ENCODE assay signal across 14 cellular contexts in genomic region chr9:33307067-33307466, GRCh38. TPM values are rescaled to one million over a fixed set of nuclear protein-coding genes. Genes with fewer than 3 reads are reported as not detected.
DNase-seq lines count a peak whose midpoint lies in the region; ATAC-seq and TF ChIP-seq lines count a peak whose summit lies in the region.
"Had no signal": no experiment of that assay in that cellular context is flagged by ENCODE, and none has a peak within 500 bp of the region (broad histone marks: within the 10 kb centered on the region; RNA-seq: fewer than 3 reads in every experiment).

No MANE protein-coding gene starts in this region.

- peak overlapping the region; percentile 43 for H3K4me3 Mint-ChIP-seq in activated naive CD4-positive, alpha-beta T cell treated with anti-CD3 and anti-CD28 coated beads for 36 hours
- H3K4me3 Mint-ChIP-seq in activated naive CD8-positive, alpha-beta T cell treated with anti-CD3 and anti-CD28 coated beads for 36 hours, result no peak overlapping the region

- CTCF ChIA-PET in activated naive CD4-positive, alpha-beta T cell treated with anti-CD3 and anti-CD28 coated beads for 36 hours (lab: Charles Lee), result interaction anchor here (1.0 kb wide), 1 partner anchor 11 kb away, joined by 5 read pairs; no protein-coding TSS in a partner anchor

- H3K36me3 Mint-ChIP-seq in activated naive CD4-positive, alpha-beta T cell treated with anti-CD3 and anti-CD28 coated beads for 36 hours (ENCODE audit: low read depth), result peaks cover 36% of the 10 kb centered on the region
- peaks cover 18 to 26% of the 10 kb centered on the region in 2 donors for H3K36me3 Mint-ChIP-seq in activated naive CD4-positive, alpha-beta T cell treated with anti-CD3 and anti-CD28 coated beads, Interleukin-2, amount 50 U/mL, for 72 hours
- H3K36me3 Mint-ChIP-seq in activated naive CD8-positive, alpha-beta T cell treated with anti-CD3 and anti-CD28 coated beads for 36 hours, result peaks cover 22% of the 10 kb centered on the region

- H3K4me3 ChIP-seq in smooth muscle cell, result no peak overlapping the region

- intact Hi-C loops in activated naive CD4-positive, alpha-beta T cell treated with anti-CD3 and anti-CD28 coated beads for 36 hours (cut with micrococcal nuclease), result loop anchor here (5.0 kb wide), 2 partner anchors 140 to 230 kb away; partner anchors contain the start of genes B4GALT1 and SMU1

- peaks cover 42% of the 10 kb centered on the region for H3K36me3 ChIP-seq in smooth muscle cell (ENCODE audit: low read depth)

- no peaks in the 10 kb centered on the region for H3K27me3 ChIP-seq in smooth muscle cell (ENCODE audit: low read depth)

- H2AFZ ChIP-seq in smooth muscle cell (ENCODE audit: low read depth), result no peak overlapping the region

- H3K79me2 ChIP-seq in smooth muscle cell (ENCODE audit: low read depth), result peaks cover 9% of the 10 kb centered on the region

- no peak for ATAC-seq in activated naive CD4-positive, alpha-beta T cell treated with anti-CD3 and anti-CD28 coated beads, Interleukin-2, amount 50 U/mL, for 72 hours

- no peaks in the 10 kb centered on the region for H3K4me1 ChIP-seq in smooth muscle cell (ENCODE audit: low read depth)

- no peak overlapping the region for H3K4me2 ChIP-seq in smooth muscle cell

- peaks cover 8% of the 10 kb centered on the region for H4K20me1 ChIP-seq in smooth muscle cell (ENCODE audit: low read depth)

- H3K9me3 ChIP-seq in smooth muscle cell (replicated peaks; ENCODE audit: low read depth), result no peaks in the 10 kb centered on the region

- WGBS in smooth muscle cell (ENCODE audit: low lambda C conversion rate), result 78% methylated on average over 1 of the region's 1 CpG

- peak overlapping the region; percentile 56 for H3K27ac ChIP-seq in smooth muscle cell (ENCODE audit: low read depth)

- DNase-seq in activated naive CD4-positive, alpha-beta T cell treated with anti-CD3 and anti-CD28 coated beads for 36 hours, result no peak
- DNase-seq in activated naive CD4-positive, alpha-beta T cell treated with anti-CD3 and anti-CD28 coated beads, Interleukin-2, amount 50 U/mL, for 72 hours (ENCODE audit: low spot score in 2 of 2), result no peak
- DNase-seq in activated naive CD8-positive, alpha-beta T cell treated with anti-CD3 and anti-CD28 coated beads for 36 hours, result no peak
- peak; percentile 31 for DNase-seq in glomerular visceral epithelial cell (ENCODE audit: extremely low spot score)
- no peak for DNase-seq in smooth muscle cell (lab: John Stamatoyannopoulos, UW; ENCODE audit: unreplicated experiment)
- DNase-seq in mesenteric fat pad (ENCODE audit: low spot score), result no peak
- DNase-seq in NCI-H2029 (lab: John Stamatoyannopoulos, UW), result no peak
- DNase-seq: C1 segment of cervical spinal cord, DMS79, KG1, NCI-H1694 treated with DMSO at 0.1 percent for 48 hours, NCI-H2227 treated with DMSO at 0.1 percent for 48 hours, NCI-H524, SHP77 had no signal

- H3K27me3 Mint-ChIP-seq in activated naive CD4-positive, alpha-beta T cell treated with anti-CD3 and anti-CD28 coated beads for 36 hours (ENCODE audit: low read depth), result no peaks in the 10 kb centered on the region
- H3K27me3 Mint-ChIP-seq in activated naive CD8-positive, alpha-beta T cell treated with anti-CD3 and anti-CD28 coated beads for 36 hours, result no peaks in the 10 kb centered on the region

- H3K9ac ChIP-seq in smooth muscle cell (ENCODE audit: low read depth), result no peak overlapping the region

- TF ChIP-seq CTCF in smooth muscle cell (IDR thresholded peaks at IDR 0.05; ENCODE audit: borderline replicate concordance, insufficient read depth, poor library complexity, severe bottlenecking), result no peak

- peaks cover 10% of the 10 kb centered on the region for H3K4me1 Mint-ChIP-seq in activated naive CD4-positive, alpha-beta T cell treated with anti-CD3 and anti-CD28 coated beads for 36 hours (ENCODE audit: low read depth)
- H3K4me1 Mint-ChIP-seq in activated naive CD8-positive, alpha-beta T cell treated with anti-CD3 and anti-CD28 coated beads for 36 hours, result peaks cover 7% of the 10 kb centered on the region

- no peaks in the 10 kb centered on the region for H3F3A ChIP-seq in smooth muscle cell (ENCODE audit: low read depth)

- H3K27ac Mint-ChIP-seq in activated naive CD4-positive, alpha-beta T cell treated with anti-CD3 and anti-CD28 coated beads for 36 hours, result peak overlapping the region; percentile 36
- H3K27ac Mint-ChIP-seq in activated naive CD4-positive, alpha-beta T cell treated with anti-CD3 and anti-CD28 coated beads, Interleukin-2, amount 50 U/mL, for 72 hours, result peak overlapping the region in 1 of 2 donors; percentile 94
- H3K27ac Mint-ChIP-seq in activated naive CD8-positive, alpha-beta T cell treated with anti-CD3 and anti-CD28 coated beads for 36 hours, result peak overlapping the region; percentile 17

- no peaks in the 10 kb centered on the region for H3K9me3 Mint-ChIP-seq in activated naive CD4-positive, alpha-beta T cell treated with anti-CD3 and anti-CD28 coated beads for 36 hours
- H3K9me3 Mint-ChIP-seq in activated naive CD4-positive, alpha-beta T cell treated with anti-CD3 and anti-CD28 coated beads, Interleukin-2, amount 50 U/mL, for 72 hours, result no peaks in the 10 kb centered on the region
- no peaks in the 10 kb centered on the region for H3K9me3 Mint-ChIP-seq in activated naive CD8-positive, alpha-beta T cell treated with anti-CD3 and anti-CD28 coated beads for 36 hours

RNA-seq across cellular contexts. Expression of gene NFX1, which starts 16.8 kb away (rescaled TPM):
- total RNA-seq in activated naive CD4-positive, alpha-beta T cell treated with anti-CD3 and anti-CD28 coated beads for 36 hours, result 10 to 100 TPM; 32.4 to 32.6 TPM
- total RNA-seq in activated naive CD4-positive, alpha-beta T cell treated with anti-CD3 and anti-CD28 coated beads, Interleukin-2, amount 50 U/mL, for 72 hours, result 10 to 100 TPM; 38.4 to 43.7 TPM
- total RNA-seq in activated naive CD8-positive, alpha-beta T cell treated with anti-CD3 and anti-CD28 coated beads for 36 hours, result 10 to 100 TPM; 38.9 to 40.8 TPM
- 19.3 and 20.5 TPM in 2 replicates for total RNA-seq in smooth muscle cell
- polyA plus RNA-seq in smooth muscle cell, result 18.4 and 22.8 TPM in 2 replicates
- total RNA-seq in mesenteric fat pad, result 39.1 TPM

RNA-seq across cellular contexts. Expression of gene CHMP5, which starts 42.2 kb away (rescaled TPM):
- total RNA-seq in activated naive CD4-positive, alpha-beta T cell treated with anti-CD3 and anti-CD28 coated beads for 36 hours, result 100 to 1,000 TPM; 151 to 162 TPM
- 100 to 1,000 TPM; 115 to 123 TPM for total RNA-seq in activated naive CD4-positive, alpha-beta T cell treated with anti-CD3 and anti-CD28 coated beads, Interleukin-2, amount 50 U/mL, for 72 hours
- total RNA-seq in activated naive CD8-positive, alpha-beta T cell treated with anti-CD3 and anti-CD28 coated beads for 36 hours, result 10 to 100 TPM; 73.9 to 75.4 TPM
- 112 and 124 TPM in 2 replicates for total RNA-seq in smooth muscle cell
- 85.9 and 99.3 TPM in 2 replicates for polyA plus RNA-seq in smooth muscle cell
- total RNA-seq in mesenteric fat pad, result 52.0 TPM

RNA-seq across cellular contexts. Expression of gene BAG1, which starts 42.6 kb away (rescaled TPM):
- 10 to 100 TPM; 38.1 to 40.5 TPM for total RNA-seq in activated naive CD4-positive, alpha-beta T cell treated with anti-CD3 and anti-CD28 coated beads for 36 hours
- total RNA-seq in activated naive CD4-positive, alpha-beta T cell treated with anti-CD3 and anti-CD28 coated beads, Interleukin-2, amount 50 U/mL, for 72 hours, result 10 to 100 TPM; 35.4 to 82.9 TPM
- 10 to 100 TPM; 87.2 to 90.9 TPM for total RNA-seq in activated naive CD8-positive, alpha-beta T cell treated with anti-CD3 and anti-CD28 coated beads for 36 hours
- total RNA-seq in smooth muscle cell (34.1 and 39.9 TPM in 2 replicates), mesenteric fat pad (131 TPM)
- 43.3 and 56.4 TPM in 2 replicates for polyA plus RNA-seq in smooth muscle cell
